In the genomic region with DNA sequence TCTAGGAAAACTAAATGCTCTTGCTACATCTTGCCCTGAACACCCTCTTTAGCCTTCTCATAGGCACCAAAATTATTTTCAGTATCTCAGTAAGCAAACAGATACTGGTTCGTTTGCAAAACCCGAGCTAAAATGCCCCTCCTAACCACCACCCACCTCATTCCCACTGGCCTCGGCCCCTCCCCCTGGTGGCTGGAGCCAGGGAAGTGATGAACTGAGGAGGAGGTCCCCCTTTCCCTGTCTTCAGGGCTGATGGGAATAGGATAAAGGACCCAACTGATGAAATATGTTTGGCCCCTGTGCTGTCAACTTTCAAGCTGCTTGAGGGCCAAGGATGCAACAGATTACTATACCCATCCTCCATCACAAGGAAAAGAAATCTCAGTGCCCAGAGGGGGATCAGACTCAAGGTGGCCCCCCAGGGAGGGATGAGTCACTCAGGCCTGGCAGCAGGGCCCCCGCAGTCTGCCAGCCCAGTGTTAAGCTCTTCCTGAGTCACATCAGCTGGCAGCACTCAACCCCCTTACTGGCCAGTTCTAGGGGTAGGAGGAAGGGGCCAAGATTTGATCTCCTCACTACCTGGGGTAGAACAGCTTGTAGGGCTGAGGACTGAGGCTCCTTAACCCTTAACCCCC, we compare ENCODE assay signal across 10 cellular contexts. TPM values are rescaled to one million over a fixed set of nuclear protein-coding genes. Genes with fewer than 3 reads are reported as not detected.
DNase-seq lines count a peak whose midpoint lies in the region; TF ChIP-seq lines count a peak whose summit lies in the region.
"Had no signal": no experiment of that assay in that cellular context is flagged by ENCODE, and none has a peak within 500 bp of the region (broad histone marks: within the 10 kb centered on the region; RNA-seq: fewer than 3 reads in every experiment).

No MANE protein-coding gene starts in this region.

- peaks cover 45% of the 10 kb centered on the region for H3K36me3 ChIP-seq in iPS-20b (ENCODE audit: insufficient read depth, low read depth, low read length)

- H3K27ac ChIP-seq in iPS-20b (ENCODE audit: low read length): no peak overlapping the region
- H3K27ac ChIP-seq: HL-60, left lung had no signal

- CTCF ChIA-PET in activated naive CD4-positive, alpha-beta T cell treated with anti-CD3 and anti-CD28 coated beads, Interleukin-2, amount 10 ng/mL, durations not matched to agents 7 days and 5 days (lab: Charles Lee): interaction anchor here (1.0 to 4.0 kb wide), 6 partner anchors 8 to 138 kb away, joined by 3 to 33 read pairs (median 4); partner anchors contain the start of genes COQ10A, SMARCC2 and ZC3H10

- H3K4me1 Mint-ChIP-seq in activated naive CD4-positive, alpha-beta T cell treated with anti-CD3 and anti-CD28 coated beads, Interleukin-2, amount 10 ng/mL, durations not matched to agents 7 days and 5 days: peaks cover 19% of the 10 kb centered on the region
- peaks cover 24% of the 10 kb centered on the region for H3K4me1 Mint-ChIP-seq in activated naive CD8-positive, alpha-beta T cell (ENCODE audit: low read depth)
- H3K4me1 Mint-ChIP-seq in type B pancreatic cell (ENCODE audit: unreplicated experiment): peaks cover 8% of the 10 kb centered on the region

- peak overlapping the region; percentile 82 for H3K4me3 Mint-ChIP-seq in activated naive CD4-positive, alpha-beta T cell treated with anti-CD3 and anti-CD28 coated beads, Interleukin-2, amount 10 ng/mL, durations not matched to agents 7 days and 5 days
- peak overlapping the region; percentile 88 for H3K4me3 Mint-ChIP-seq in activated naive CD8-positive, alpha-beta T cell
- peak overlapping the region; percentile 94 for H3K4me3 Mint-ChIP-seq in type B pancreatic cell

- H3K9me3 ChIP-seq in iPS-20b (ENCODE audit: insufficient read depth, low read depth, low read length): no peaks in the 10 kb centered on the region
- H3K9me3 ChIP-seq: left lung had no signal

- peaks cover 16% of the 10 kb centered on the region for H3K4me1 ChIP-seq in iPS-20b (ENCODE audit: insufficient read depth, low read length)

- no peak for TF ChIP-seq CTCF in type B pancreatic cell (conservative IDR thresholded peaks at IDR 0.05)

- H3K9ac ChIP-seq in iPS-20b (ENCODE audit: low read depth, low read length): 0 out of 2 replicates have a peak overlapping the region, but pooled peaks have one; percentile 79

- H3K4me3 ChIP-seq in iPS-20b (ENCODE audit: low read length): peak overlapping the region; percentile 95

- H3K9me3 Mint-ChIP-seq in activated naive CD4-positive, alpha-beta T cell treated with anti-CD3 and anti-CD28 coated beads, Interleukin-2, amount 10 ng/mL, durations not matched to agents 7 days and 5 days: no peaks in the 10 kb centered on the region
- H3K9me3 Mint-ChIP-seq in activated naive CD8-positive, alpha-beta T cell (ENCODE audit: low read depth): no peaks in the 10 kb centered on the region
- H3K9me3 Mint-ChIP-seq in type B pancreatic cell: no peaks in the 10 kb centered on the region

- peaks cover 5% of the 10 kb centered on the region for H3K27me3 Mint-ChIP-seq in activated naive CD4-positive, alpha-beta T cell treated with anti-CD3 and anti-CD28 coated beads, Interleukin-2, amount 10 ng/mL, durations not matched to agents 7 days and 5 days
- no peaks in the 10 kb centered on the region for H3K27me3 Mint-ChIP-seq in activated naive CD8-positive, alpha-beta T cell
- no peaks in the 10 kb centered on the region for H3K27me3 Mint-ChIP-seq in type B pancreatic cell

- no peaks in the 10 kb centered on the region for H3K27me3 ChIP-seq in iPS-20b (ENCODE audit: insufficient read depth, low read length)
- H3K27me3 ChIP-seq: left lung had no signal

- peaks cover 28% of the 10 kb centered on the region for H3K36me3 Mint-ChIP-seq in activated naive CD4-positive, alpha-beta T cell treated with anti-CD3 and anti-CD28 coated beads, Interleukin-2, amount 10 ng/mL, durations not matched to agents 7 days and 5 days
- H3K36me3 Mint-ChIP-seq in activated naive CD8-positive, alpha-beta T cell: peaks cover 4% of the 10 kb centered on the region
- H3K36me3 Mint-ChIP-seq in type B pancreatic cell: peaks cover 16% of the 10 kb centered on the region

- DNase-seq in activated naive CD4-positive, alpha-beta T cell treated with anti-CD3 and anti-CD28 coated beads, Interleukin-2, amount 10 ng/mL, durations not matched to agents 7 days and 5 days: no peak
- DNase-seq in activated naive CD4-positive, alpha-beta T cell treated with Interleukin-2 at 50 U/mL for 16 hours: no peak
- DNase-seq in type B pancreatic cell (ENCODE audit: extremely low spot score, unreplicated experiment) (no peak), AG08396 (ENCODE audit: low spot score) (no peak), COLO668 (lab: John Stamatoyannopoulos, UW; ENCODE audit: unreplicated experiment) (no peak), inferior parietal cortex (ENCODE audit: extremely low spot score) (no peak)
- DNase-seq: left lung had no signal

- H3K27ac Mint-ChIP-seq in activated naive CD4-positive, alpha-beta T cell treated with anti-CD3 and anti-CD28 coated beads, Interleukin-2, amount 10 ng/mL, durations not matched to agents 7 days and 5 days: peak overlapping the region; percentile 54
- H3K27ac Mint-ChIP-seq in activated naive CD8-positive, alpha-beta T cell: peak overlapping the region; percentile 46
- peak overlapping the region; percentile 71 for H3K27ac Mint-ChIP-seq in type B pancreatic cell

RNA-seq across cellular contexts. Expression of gene ANKRD52, which starts 1.7 kb away (rescaled TPM):
- total RNA-seq in type B pancreatic cell (ENCODE audit: low replicate concordance): 52.9 and 56.1 TPM in 2 replicates

RNA-seq across cellular contexts. Expression of gene COQ10A, which starts 10.3 kb away (rescaled TPM):
- total RNA-seq in type B pancreatic cell (ENCODE audit: low replicate concordance): 21.3 and 26.4 TPM in 2 replicates

RNA-seq across cellular contexts. Expression of gene SLC39A5, which starts 26.6 kb away (rescaled TPM):
- 23.0 and 37.7 TPM in 2 replicates for total RNA-seq in type B pancreatic cell (ENCODE audit: low replicate concordance)

RNA-seq across cellular contexts. Expression of gene NABP2, which starts 32.3 kb away (rescaled TPM):
- 37.5 and 40.0 TPM in 2 replicates for total RNA-seq in type B pancreatic cell (ENCODE audit: low replicate concordance)

RNA-seq across cellular contexts. Expression of gene RNF41, which starts 34.7 kb away (rescaled TPM):
- total RNA-seq in type B pancreatic cell (ENCODE audit: low replicate concordance): 33.7 and 37.7 TPM in 2 replicates
